8 cellular contexts compared by ENCODE assay signal in the genomic region with DNA sequence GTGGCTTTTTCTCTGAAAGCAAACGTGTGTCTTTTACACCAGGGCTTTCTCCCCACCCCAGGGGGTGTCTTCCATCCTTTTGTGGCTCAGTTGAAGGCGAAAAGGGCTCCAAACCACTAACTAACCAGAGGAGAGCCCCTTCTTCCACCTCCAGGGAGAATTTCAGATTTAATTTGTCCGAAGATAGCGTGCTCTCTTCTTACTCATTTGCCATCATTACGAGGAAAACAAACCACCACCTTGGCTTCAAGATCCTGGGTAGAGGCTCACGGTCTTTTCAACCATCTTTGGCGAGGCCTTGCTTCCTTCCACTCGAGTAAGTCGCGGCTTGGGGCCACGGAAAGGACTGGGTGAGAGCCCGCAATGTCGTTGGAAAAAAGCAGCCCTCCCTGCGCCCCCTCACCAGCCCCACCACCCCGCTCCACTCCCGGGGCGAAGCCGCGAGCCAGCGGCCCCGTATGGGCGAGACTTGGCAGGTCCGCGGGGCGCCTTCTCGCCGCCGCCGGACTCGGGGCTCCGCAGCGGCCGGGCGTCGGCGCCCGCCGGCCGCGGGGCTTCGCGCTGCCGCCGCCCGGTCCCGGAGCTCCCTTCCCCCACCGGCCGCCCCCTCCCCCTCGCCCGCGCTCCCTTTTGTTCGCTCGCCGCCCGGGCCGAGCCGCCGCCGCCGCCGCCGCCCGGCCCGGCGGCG. TPM values are rescaled to one million over a fixed set of nuclear protein-coding genes. Genes with fewer than 3 reads are reported as not detected.
A peak's percentile ranks its signal among the peaks of the same experiment; 100 is the strongest.
DNase-seq lines count a peak whose midpoint lies in the region; ATAC-seq and TF ChIP-seq lines count a peak whose summit lies in the region.

No MANE protein-coding gene starts in this region.

- peaks cover under 1% of the 10 kb centered on the region for H3K9me3 ChIP-seq in neural progenitor cell (ENCODE audit: low read depth)

- no peaks in the 10 kb centered on the region for H3K9me3 Mint-ChIP-seq in activated CD8-positive, alpha-beta memory T cell treated with anti-CD3 and anti-CD28 coated beads, Interleukin-2, amount 10 ng/mL, durations not matched to agents 7 days and 5 days (ENCODE audit: low read depth)
- peaks cover 0 to 3% (median 3%) of the 10 kb centered on the region in 3 donors for H3K9me3 Mint-ChIP-seq in IgD-negative memory B cell
- no peaks in the 10 kb centered on the region for H3K9me3 Mint-ChIP-seq in activated CD8-positive, alpha-beta T cell treated with anti-CD3 and anti-CD28 coated beads, Interleukin-2, amount 10 ng/mL, durations not matched to agents 7 days and 5 days (ENCODE audit: insufficient read depth)
- H3K9me3 Mint-ChIP-seq in neural progenitor cell, result peaks cover 3% of the 10 kb centered on the region

- CTCF ChIA-PET in activated CD8-positive, alpha-beta memory T cell treated with anti-CD3 and anti-CD28 coated beads, Interleukin-2, amount 10 ng/mL, durations not matched to agents 7 days and 5 days (lab: Charles Lee), result no interaction called here
- CTCF ChIA-PET in activated CD8-positive, alpha-beta T cell treated with anti-CD3 and anti-CD28 coated beads, Interleukin-2, amount 10 ng/mL, durations not matched to agents 7 days and 5 days (lab: Charles Lee), result no interaction called here

- peak overlapping the region; percentile 93 for H3K4me2 ChIP-seq in neural progenitor cell

- no peak for DNase-seq in activated CD8-positive, alpha-beta memory T cell treated with anti-CD3 and anti-CD28 coated beads, Interleukin-2, amount 10 ng/mL, durations not matched to agents 7 days and 5 days
- no peak for DNase-seq in activated CD8-positive, alpha-beta memory T cell treated with anti-CD3 and anti-CD28 coated beads, Interleukin-2, amount 50 U/mL, for 48 hours
- no peak for DNase-seq in activated CD8-positive, alpha-beta T cell treated with anti-CD3 and anti-CD28 coated beads, Interleukin-2, amount 10 ng/mL, durations not matched to agents 7 days and 5 days
- DNase-seq in fibroblast of pulmonary artery (ENCODE audit: low read depth), result peak; percentile 49
- peak; percentile 66 for DNase-seq in neural progenitor cell (ENCODE audit: low spot score)
- DNase-seq in NCI-H1048 (lab: John Stamatoyannopoulos, UW), result no peak

- H3K27ac Mint-ChIP-seq in activated CD8-positive, alpha-beta memory T cell treated with anti-CD3 and anti-CD28 coated beads, Interleukin-2, amount 10 ng/mL, durations not matched to agents 7 days and 5 days, result peak overlapping the region; percentile 72
- H3K27ac Mint-ChIP-seq in IgD-negative memory B cell (peak overlapping the region; percentile 94 to 99 (median 99)), neural progenitor cell (peak overlapping the region; percentile 100)
- peak overlapping the region; percentile 29 for H3K27ac Mint-ChIP-seq in activated CD8-positive, alpha-beta T cell treated with anti-CD3 and anti-CD28 coated beads, Interleukin-2, amount 10 ng/mL, durations not matched to agents 7 days and 5 days

- H3K4me3 Mint-ChIP-seq in activated CD8-positive, alpha-beta memory T cell treated with anti-CD3 and anti-CD28 coated beads, Interleukin-2, amount 10 ng/mL, durations not matched to agents 7 days and 5 days, result peak overlapping the region; percentile 59
- peak overlapping the region; percentile 85 to 95 (median 89) for H3K4me3 Mint-ChIP-seq in IgD-negative memory B cell
- H3K4me3 Mint-ChIP-seq in activated CD8-positive, alpha-beta T cell treated with anti-CD3 and anti-CD28 coated beads, Interleukin-2, amount 10 ng/mL, durations not matched to agents 7 days and 5 days, result peak overlapping the region; percentile 34
- peak overlapping the region; percentile 88 for H3K4me3 Mint-ChIP-seq in neural progenitor cell

- peaks cover 60% of the 10 kb centered on the region for H3K79me2 ChIP-seq in neural progenitor cell (ENCODE audit: low read depth)

- peak; percentile 40 for ATAC-seq in activated CD8-positive, alpha-beta memory T cell treated with anti-CD3 and anti-CD28 coated beads, Interleukin-2, amount 10 ng/mL, durations not matched to agents 7 days and 5 days
- ATAC-seq in activated CD8-positive, alpha-beta T cell treated with anti-CD3 and anti-CD28 coated beads, Interleukin-2, amount 10 ng/mL, durations not matched to agents 7 days and 5 days, result no peak
- no peak for ATAC-seq in HG03520 (IDR thresholded peaks at IDR 0.05; ENCODE audit: unreplicated experiment)

- peak overlapping the region; percentile 45 for H3K4me3 ChIP-seq in fibroblast of pulmonary artery (replicated peaks; ENCODE audit: low read depth, low read length)
- H3K4me3 ChIP-seq in neural progenitor cell, result peak overlapping the region; percentile 71

- peaks cover 3% of the 10 kb centered on the region for H3K36me3 ChIP-seq in neural progenitor cell

- peak overlapping the region; percentile 97 for H3K27ac ChIP-seq in neural progenitor cell

- H3K9ac ChIP-seq in neural progenitor cell, result peak overlapping the region; percentile 69

- no peaks in the 10 kb centered on the region for H3K27me3 ChIP-seq in neural progenitor cell

- peaks cover 4% of the 10 kb centered on the region for H3K4me1 Mint-ChIP-seq in activated CD8-positive, alpha-beta memory T cell treated with anti-CD3 and anti-CD28 coated beads, Interleukin-2, amount 10 ng/mL, durations not matched to agents 7 days and 5 days
- H3K4me1 Mint-ChIP-seq in IgD-negative memory B cell (peaks cover 30 to 48% (median 40%) of the 10 kb centered on the region in 3 donors), neural progenitor cell (peaks cover 85% of the 10 kb centered on the region)
- peaks cover 3% of the 10 kb centered on the region for H3K4me1 Mint-ChIP-seq in activated CD8-positive, alpha-beta T cell treated with anti-CD3 and anti-CD28 coated beads, Interleukin-2, amount 10 ng/mL, durations not matched to agents 7 days and 5 days (ENCODE audit: low read depth)

- H2AFZ ChIP-seq in neural progenitor cell (replicated peaks), result peak overlapping the region; percentile 7

- peaks cover 78% of the 10 kb centered on the region for H3F3A ChIP-seq in neural progenitor cell (ENCODE audit: low read depth)

- TF ChIP-seq CTCF in fibroblast of pulmonary artery (IDR thresholded peaks at IDR 0.05; ENCODE audit: low read length, missing control alignments), result no peak
- TF ChIP-seq CTCF in neural progenitor cell (IDR thresholded peaks at IDR 0.05), result no peak

- H4K20me1 ChIP-seq in neural progenitor cell (ENCODE audit: low read depth), result peaks cover 18% of the 10 kb centered on the region

- H3K4me1 ChIP-seq in neural progenitor cell, result peaks cover 85% of the 10 kb centered on the region

- H3K36me3 Mint-ChIP-seq in activated CD8-positive, alpha-beta memory T cell treated with anti-CD3 and anti-CD28 coated beads, Interleukin-2, amount 10 ng/mL, durations not matched to agents 7 days and 5 days, result no peaks in the 10 kb centered on the region
- peaks cover 13% of the 10 kb centered on the region for H3K36me3 Mint-ChIP-seq in IgD-negative memory B cell
- no peaks in the 10 kb centered on the region for H3K36me3 Mint-ChIP-seq in activated CD8-positive, alpha-beta T cell treated with anti-CD3 and anti-CD28 coated beads, Interleukin-2, amount 10 ng/mL, durations not matched to agents 7 days and 5 days (ENCODE audit: low read depth)
- H3K36me3 Mint-ChIP-seq in neural progenitor cell, result peaks cover 29% of the 10 kb centered on the region

- POLR2A ChIA-PET in activated CD8-positive, alpha-beta T cell treated with anti-CD3 and anti-CD28 coated beads, Interleukin-2, amount 10 ng/mL, durations not matched to agents 7 days and 5 days (lab: Charles Lee), result no interaction called here

- H3K27me3 Mint-ChIP-seq in activated CD8-positive, alpha-beta memory T cell treated with anti-CD3 and anti-CD28 coated beads, Interleukin-2, amount 10 ng/mL, durations not matched to agents 7 days and 5 days, result peaks cover 68% of the 10 kb centered on the region
- H3K27me3 Mint-ChIP-seq in IgD-negative memory B cell (peaks cover 4% of the 10 kb centered on the region), neural progenitor cell (ENCODE audit: insufficient read depth, low read depth) (peaks cover 13% of the 10 kb centered on the region)
- H3K27me3 Mint-ChIP-seq in activated CD8-positive, alpha-beta T cell treated with anti-CD3 and anti-CD28 coated beads, Interleukin-2, amount 10 ng/mL, durations not matched to agents 7 days and 5 days (ENCODE audit: low read depth), result peaks cover 75% of the 10 kb centered on the region

RNA-seq across cellular contexts. Expression of gene ZNF532, which starts 1.7 kb away (rescaled TPM):
- 1 to 10 TPM; 2.4 to 3.5 TPM for total RNA-seq in activated CD8-positive, alpha-beta memory T cell treated with anti-CD3 and anti-CD28 coated beads, Interleukin-2, amount 10 ng/mL, durations not matched to agents 7 days and 5 days
- 14.8 TPM for polyA plus RNA-seq in IgD-negative memory B cell
- under 1 TPM; 0.50 to 0.91 TPM for total RNA-seq in activated CD8-positive, alpha-beta T cell treated with anti-CD3 and anti-CD28 coated beads, Interleukin-2, amount 10 ng/mL, durations not matched to agents 7 days and 5 days
- 121 and 137 TPM in 2 replicates for total RNA-seq in neural progenitor cell (ENCODE audit: low replicate concordance)

Comparison
In these comparisons a context has a peak if more than half of its experiments do, and no peak if none do; other contexts are left out.
1. DNase-seq: peak in fibroblast of pulmonary artery (single experiment) and neural progenitor cell (single experiment); none in activated CD8-positive, alpha-beta memory T cell treated with anti-CD3 and anti-CD28 coated beads, Interleukin-2, amount 10 ng/mL, durations not matched to agents 7 days and 5 days (single experiment), activated CD8-positive, alpha-beta memory T cell treated with anti-CD3 and anti-CD28 coated beads, Interleukin-2, amount 50 U/mL, for 48 hours (single experiment), activated CD8-positive, alpha-beta T cell treated with anti-CD3 and anti-CD28 coated beads, Interleukin-2, amount 10 ng/mL, durations not matched to agents 7 days and 5 days (single experiment) and NCI-H1048 (single experiment).
2. H3K27ac Mint-ChIP-seq: peak in every context shown above with its lines; median percentile 100 in neural progenitor cell; 99 in IgD-negative memory B cell; 72 in activated CD8-positive, alpha-beta memory T cell treated with anti-CD3 and anti-CD28 coated beads, Interleukin-2, amount 10 ng/mL, durations not matched to agents 7 days and 5 days; 29 in activated CD8-positive, alpha-beta T cell treated with anti-CD3 and anti-CD28 coated beads, Interleukin-2, amount 10 ng/mL, durations not matched to agents 7 days and 5 days.
3. H3K4me3 Mint-ChIP-seq: peak in every context shown above with its lines; median percentile 89 in IgD-negative memory B cell; 88 in neural progenitor cell; 59 in activated CD8-positive, alpha-beta memory T cell treated with anti-CD3 and anti-CD28 coated beads, Interleukin-2, amount 10 ng/mL, durations not matched to agents 7 days and 5 days; 34 in activated CD8-positive, alpha-beta T cell treated with anti-CD3 and anti-CD28 coated beads, Interleukin-2, amount 10 ng/mL, durations not matched to agents 7 days and 5 days.
4. RNA of gene ZNF532, which starts 1.7 kb away (total RNA-seq): 121 to 137 TPM in neural progenitor cell; 2.4 to 3.5 TPM in activated CD8-positive, alpha-beta memory T cell treated with anti-CD3 and anti-CD28 coated beads, Interleukin-2, amount 10 ng/mL, durations not matched to agents 7 days and 5 days and 0.50 to 0.91 TPM in activated CD8-positive, alpha-beta T cell treated with anti-CD3 and anti-CD28 coated beads, Interleukin-2, amount 10 ng/mL, durations not matched to agents 7 days and 5 days; every median in the first group is over 10 times any median in the second.